In genomic region chr5:180807654-180808414, GRCh38 we compare ENCODE assay signal across 9 cellular contexts. TPM values are rescaled to one million over a fixed set of nuclear protein-coding genes. Genes with fewer than 3 reads are reported as not detected.
DNase-seq lines count a peak whose midpoint lies in the region; ATAC-seq and TF ChIP-seq lines count a peak whose summit lies in the region.
"Had no signal": no experiment of that assay in that cellular context is flagged by ENCODE, and none has a peak within 500 bp of the region (broad histone marks: within the 10 kb centered on the region; RNA-seq: fewer than 3 reads in every experiment).

No MANE protein-coding gene starts in this region.

- DNase-seq in BJ (ENCODE audit: low read depth) (no peak), NAMALWA (ENCODE audit: low spot score) (peak; percentile 40), dorsolateral prefrontal cortex (peak in 1 of 10 donors; percentile 4), neural crest cell (ENCODE audit: low read depth, low spot score) (no peak), H4 (ENCODE audit: low spot score) (no peak), DMS153 treated with DMSO at 0.1 percent for 48 hours (lab: John Stamatoyannopoulos, UW; ENCODE audit: unreplicated experiment) (no peak)
- DNase-seq: NCI-H2081 had no signal

- H3K4me1 Mint-ChIP-seq in neural crest cell: peaks cover 69% of the 10 kb centered on the region

- no peaks in the 10 kb centered on the region for H3K36me3 ChIP-seq in BJ (ENCODE audit: control insufficient read depth, insufficient read depth, low read length)

- POLR2A ChIA-PET in BJ (lab: Charles Lee): no interaction called here

- H3K27ac ChIP-seq in dorsolateral prefrontal cortex: peak overlapping the region in 48 of 59 donors; percentile 2 to 100 (median 96)

- CTCF ChIA-PET in BJ (lab: Yijun Ruan, JAX): interaction anchor here (1.4 to 3.2 kb wide), 2 partner anchors 10 to 23 kb away, joined by 3 to 15 read pairs; no protein-coding TSS in a partner anchor

- no peak for TF ChIP-seq CTCF in BJ (IDR thresholded peaks at IDR 0.05; ENCODE audit: insufficient read depth, low read depth, low read length)
- no peak for TF ChIP-seq CTCF in dorsolateral prefrontal cortex (IDR thresholded peaks at IDR 0.05 in 54 of 56, conservative IDR thresholded peaks at IDR 0.05 in 2 of 56; ENCODE audit: low read depth in 1 of 56, partially characterized antibody in 56 of 56)
- no peak for TF ChIP-seq CTCF in neural crest cell (conservative IDR thresholded peaks at IDR 0.05)

- H3K9me3 Mint-ChIP-seq in neural crest cell: no peaks in the 10 kb centered on the region

- no peaks in the 10 kb centered on the region for H3K27me3 ChIP-seq in BJ (ENCODE audit: control insufficient read depth, insufficient read depth, low read length)
- no peaks in the 10 kb centered on the region for H3K27me3 ChIP-seq in dorsolateral prefrontal cortex

- peak overlapping the region; percentile 27 for H3K4me3 ChIP-seq in BJ (ENCODE audit: low read depth, low read length)
- peak overlapping the region in 54 of 59 donors; percentile 5 to 95 (median 81) for H3K4me3 ChIP-seq in dorsolateral prefrontal cortex

- H3K27ac Mint-ChIP-seq in neural crest cell (ENCODE audit: unreplicated experiment): no peak overlapping the region

- H3K4me3 Mint-ChIP-seq in neural crest cell: peak overlapping the region; percentile 92

- no peaks in the 10 kb centered on the region for H3K27me3 Mint-ChIP-seq in neural crest cell (ENCODE audit: low read depth)

- intact Hi-C loops in dorsolateral prefrontal cortex (cut with DNase I): loop anchor here (10.0 kb wide), 1 partner anchor 377 kb away; no protein-coding TSS in a partner anchor

- no peaks in the 10 kb centered on the region for H3K36me3 Mint-ChIP-seq in neural crest cell (ENCODE audit: low read depth)

- no peak for ATAC-seq in HG02763 (IDR thresholded peaks at IDR 0.05; ENCODE audit: unreplicated experiment)
- ATAC-seq in HG02623 (IDR thresholded peaks at IDR 0.05; ENCODE audit: unreplicated experiment): no peak

RNA-seq across cellular contexts. Expression of gene MGAT1, which starts 5.2 kb away (rescaled TPM):
- 156 and 197 TPM in 2 replicates for polyA plus RNA-seq in BJ (2011; rRNA removed)
- 86.8 and 131 TPM in 2 replicates for polyA minus RNA-seq in BJ (2011; rRNA and poly(A)+ RNA removed)
- total RNA-seq in dorsolateral prefrontal cortex: 100 to 1,000 TPM in 4 of 120 experiments, 10 to 100 TPM in 116; 46.5 to 113 (median 70.3) TPM
- total RNA-seq in neural crest cell: 57.0 and 57.1 TPM in 2 replicates
- 59.1 and 81.0 TPM in 2 replicates for total RNA-seq in H4 (2014; rRNA removed; shearing (Covaris generic))

RNA-seq across cellular contexts. Expression of gene ZFP62, which starts 53.2 kb away (rescaled TPM):
- polyA plus RNA-seq in BJ (2011; rRNA removed): 5.4 and 9.3 TPM in 2 replicates
- 5.5 and 6.5 TPM in 2 replicates for polyA minus RNA-seq in BJ (2011; rRNA and poly(A)+ RNA removed)
- total RNA-seq in dorsolateral prefrontal cortex: 10 to 100 TPM; 22.6 to 53.4 (median 34.2) TPM
- total RNA-seq in neural crest cell: 41.6 and 44.4 TPM in 2 replicates
- total RNA-seq in H4 (2014; rRNA removed; shearing (Covaris generic)): 22.6 and 27.7 TPM in 2 replicates
